In genomic region chr3:66492672-66493071, GRCh38 we compare ENCODE assay signal across 12 cellular contexts. TPM values are rescaled to one million over a fixed set of nuclear protein-coding genes. Genes with fewer than 3 reads are reported as not detected.
DNase-seq lines count a peak whose midpoint lies in the region; ATAC-seq and TF ChIP-seq lines count a peak whose summit lies in the region.
"Had no signal": no experiment of that assay in that cellular context is flagged by ENCODE, and none has a peak within 500 bp of the region (broad histone marks: within the 10 kb centered on the region; RNA-seq: fewer than 3 reads in every experiment).

No MANE protein-coding gene starts in this region.

- H3K4me3 Mint-ChIP-seq in activated T-cell treated with anti-CD3 and anti-CD28 coated beads, Interleukin-2, amount 50 U/mL, for 4 hours = peak overlapping the region; percentile 11
- peak overlapping the region; percentile 71 for H3K4me3 Mint-ChIP-seq in WTC11

- POLR2A ChIA-PET in WTC11 (lab: Charles Lee) = interaction anchor here (1.5 to 3.3 kb wide), 2 partner anchors 9 to 50 kb away, joined by 4 to 13 read pairs; no protein-coding TSS in a partner anchor

- H3K9me3 Mint-ChIP-seq in activated T-cell treated with anti-CD3 and anti-CD28 coated beads, Interleukin-2, amount 50 U/mL, for 4 hours = no peaks in the 10 kb centered on the region
- no peaks in the 10 kb centered on the region for H3K9me3 Mint-ChIP-seq in WTC11

- H3K27ac Mint-ChIP-seq in WTC11 = peak overlapping the region; percentile 97

- no peak for TF ChIP-seq CTCF in WTC11 (IDR thresholded peaks at IDR 0.05)
- no peak for TF ChIP-seq CTCF in left lung (IDR thresholded peaks at IDR 0.05)
- TF ChIP-seq CTCF in upper lobe of right lung (IDR thresholded peaks at IDR 0.05) = no peak

- no peak for DNase-seq in activated T-cell treated with anti-CD3 and anti-CD28 coated beads, Interleukin-2, amount 50 U/mL, for 4 hours
- no peak for DNase-seq in activated T-cell treated with anti-CD3 and anti-CD28 coated beads, Interleukin-2, amount 50 U/mL, for 1 hour
- DNase-seq in WTC11 (ENCODE audit: low spot score) (no peak), left lung (no peak), upper lobe of right lung (no peak), substantia nigra (lab: John Stamatoyannopoulos, UW) (no peak)
- DNase-seq in activated effector memory CD4-positive, alpha-beta T cell treated with Interleukin-2 at 50 U/mL for 16 hours = no peak
- no peak for DNase-seq in activated CD8-positive, alpha-beta memory T cell treated with anti-CD3 and anti-CD28 coated beads, Interleukin-2, amount 50 U/mL, for 4 hours
- DNase-seq: activated CD8-positive, alpha-beta memory T cell treated with anti-CD3 and anti-CD28 coated beads, Interleukin-2, amount 50 U/mL, for 48 hours; erythroblast; right cardiac atrium had no signal

- H3K27ac ChIP-seq in left lung (peak overlapping the region; percentile 45), upper lobe of right lung (peak overlapping the region; percentile 63), substantia nigra (ENCODE audit: low read depth, low read length, poor library complexity, severe bottlenecking) (no peak overlapping the region)

- peaks cover 7% of the 10 kb centered on the region for H3K36me3 Mint-ChIP-seq in activated T-cell treated with anti-CD3 and anti-CD28 coated beads, Interleukin-2, amount 50 U/mL, for 4 hours (ENCODE audit: insufficient read depth)
- no peaks in the 10 kb centered on the region for H3K36me3 Mint-ChIP-seq in WTC11

- H3K27me3 Mint-ChIP-seq in activated T-cell treated with anti-CD3 and anti-CD28 coated beads, Interleukin-2, amount 50 U/mL, for 4 hours (ENCODE audit: low read depth) = no peaks in the 10 kb centered on the region
- H3K27me3 Mint-ChIP-seq in WTC11 (ENCODE audit: low read depth) = no peaks in the 10 kb centered on the region

- H3K4me1 ChIP-seq in left lung = peaks cover 39 to 68% of the 10 kb centered on the region in 2 donors
- H3K4me1 ChIP-seq in upper lobe of right lung = peaks cover 78% of the 10 kb centered on the region

- intact Hi-C loops in left lung (cut with DNase I) = no loop called here
- intact Hi-C loops in upper lobe of right lung (cut with DNase I) = loop anchor here (10.0 kb wide), 1 partner anchor 78 kb away; no protein-coding TSS in a partner anchor

- no peaks in the 10 kb centered on the region for H3K27me3 ChIP-seq in left lung
- H3K27me3 ChIP-seq in upper lobe of right lung = no peaks in the 10 kb centered on the region

- peaks cover 90% of the 10 kb centered on the region for H3K4me1 Mint-ChIP-seq in activated T-cell treated with anti-CD3 and anti-CD28 coated beads, Interleukin-2, amount 50 U/mL, for 4 hours (ENCODE audit: low read depth)
- peaks cover 94% of the 10 kb centered on the region for H3K4me1 Mint-ChIP-seq in WTC11

- H3K4me3 ChIP-seq in left lung (no peak overlapping the region), upper lobe of right lung (no peak overlapping the region)

- H3K36me3 ChIP-seq in left lung = no peaks in the 10 kb centered on the region
- H3K36me3 ChIP-seq in upper lobe of right lung = no peaks in the 10 kb centered on the region

- H3K9me3 ChIP-seq in left lung (no peaks in the 10 kb centered on the region), upper lobe of right lung (no peaks in the 10 kb centered on the region)

- CTCF ChIA-PET in WTC11 (lab: Charles Lee) = no interaction called here

- no peak for ATAC-seq in activated T-cell treated with anti-CD3 and anti-CD28 coated beads, Interleukin-2, amount 50 U/mL, for 4 hours
- ATAC-seq in WTC11 (no peak), left lung (peak; percentile 66), upper lobe of right lung (peak; percentile 70)
- ATAC-seq: Panc1 had no signal

TF ChIP-seq in WTC11, 78 proteins besides CTCF, POLR2A, EP300 and RAD21 (continues in another document):
- no peak for TF ChIP-seq ZNF512 (CRISPR knock-in tag; IDR thresholded peaks at IDR 0.05; ENCODE audit: borderline replicate concordance)
- no peak for TF ChIP-seq USF1 (CRISPR knock-in tag; IDR thresholded peaks at IDR 0.05)
- no peak for TF ChIP-seq E2F5 (CRISPR knock-in tag; IDR thresholded peaks at IDR 0.05)
- TF ChIP-seq NR1H2 (CRISPR knock-in tag; IDR thresholded peaks at IDR 0.05) = no peak
- no peak for TF ChIP-seq E2F4 (CRISPR knock-in tag; IDR thresholded peaks at IDR 0.05; ENCODE audit: borderline replicate concordance, low read depth)
- TF ChIP-seq TP53 (CRISPR knock-in tag; IDR thresholded peaks at IDR 0.05) = no peak
- TF ChIP-seq MYBL2 (CRISPR knock-in tag; IDR thresholded peaks at IDR 0.05) = no peak
- no peak for TF ChIP-seq FOXJ3 (CRISPR knock-in tag; IDR thresholded peaks at IDR 0.05; ENCODE audit: borderline replicate concordance)
- no peak for TF ChIP-seq ATF3 (CRISPR knock-in tag; conservative IDR thresholded peaks at IDR 0.05)
- TF ChIP-seq ZMAT4 (CRISPR knock-in tag; IDR thresholded peaks at IDR 0.05) = no peak
- TF ChIP-seq ELF4 (CRISPR knock-in tag; IDR thresholded peaks at IDR 0.05; ENCODE audit: low read depth) = no peak
- TF ChIP-seq ATF6 (CRISPR knock-in tag; IDR thresholded peaks at IDR 0.05) = no peak

RNA-seq across cellular contexts. Expression of gene LRIG1, which starts 8.2 kb away (rescaled TPM):
- total RNA-seq in activated T-cell treated with anti-CD3 and anti-CD28 coated beads, Interleukin-2, amount 50 U/mL, for 4 hours = 10 to 100 TPM; 42.0 to 63.0 (median 43.9) TPM
- total RNA-seq in WTC11 (2021) = 105 to 109 TPM (median 108 TPM) in 3 replicates
- 10 to 100 TPM; 34.9 to 36.4 TPM for total RNA-seq in left lung
- 56.2 TPM for total RNA-seq in upper lobe of right lung

Comparison
In these comparisons a context has a peak if more than half of its experiments do, and no peak if none do; other contexts are left out.
1. ATAC-seq: peak in left lung (single experiment) and upper lobe of right lung (single experiment); none in activated T-cell treated with anti-CD3 and anti-CD28 coated beads, Interleukin-2, amount 50 U/mL, for 4 hours (0 of 2) and WTC11 (single experiment).